Comparison of ENCODE assay signal across 9 cellular contexts in genomic region chr17:41863074-41863843, GRCh38. TPM values are rescaled to one million over a fixed set of nuclear protein-coding genes. Genes with fewer than 3 reads are reported as not detected.
DNase-seq lines count a peak whose midpoint lies in the region; ATAC-seq, FAIRE-seq and TF ChIP-seq lines count a peak whose summit lies in the region.
"Had no signal": no experiment of that assay in that cellular context is flagged by ENCODE, and none has a peak within 500 bp of the region (broad histone marks: within the 10 kb centered on the region; RNA-seq: fewer than 3 reads in every experiment).

No MANE protein-coding gene starts in this region.

- DNase-seq in AG10803 (ENCODE audit: low read depth) (no peak), LNCaP clone FGC (ENCODE audit: low read depth) (no peak), ascending aorta (ENCODE audit: low spot score in 2 of 2) (no peak), neural progenitor cell (ENCODE audit: low spot score) (peak; percentile 28), RCC 7860 (ENCODE audit: low spot score) (no peak), GM20000 (ENCODE audit: low spot score) (no peak), DMS153 treated with DMSO at 0.1 percent for 48 hours (lab: John Stamatoyannopoulos, UW; ENCODE audit: unreplicated experiment) (no peak)

- TF ChIP-seq CTCF in AG10803 (conservative IDR thresholded peaks at IDR 0.05; ENCODE audit: low read length) (no peak), LNCaP clone FGC (IDR thresholded peaks at IDR 0.05; ENCODE audit: control insufficient read depth, extremely low read depth, insufficient read depth) (no peak), ascending aorta (IDR thresholded peaks at IDR 0.05) (no peak), neural progenitor cell (IDR thresholded peaks at IDR 0.05) (no peak), GM20000 (IDR thresholded peaks at IDR 0.05; ENCODE audit: extremely low read depth, missing control alignments) (no peak)

- no peaks in the 10 kb centered on the region for H3K27me3 Mint-ChIP-seq in neural progenitor cell (ENCODE audit: insufficient read depth, low read depth)

- H3K27ac ChIP-seq in ascending aorta (no peak overlapping the region), neural progenitor cell (no peak overlapping the region)

- intact Hi-C loops in ascending aorta (cut with DNase I): no loop called here

- H3K9me3 Mint-ChIP-seq in neural progenitor cell: no peaks in the 10 kb centered on the region

- H3K36me3 Mint-ChIP-seq in neural progenitor cell: peaks cover 4% of the 10 kb centered on the region

- H2AFZ ChIP-seq in neural progenitor cell (replicated peaks): no peak overlapping the region

- no peak overlapping the region for H3K27ac Mint-ChIP-seq in neural progenitor cell

- peaks cover 22% of the 10 kb centered on the region for H3K4me1 Mint-ChIP-seq in neural progenitor cell

- H4K20me1 ChIP-seq in neural progenitor cell (ENCODE audit: low read depth): peaks cover 60% of the 10 kb centered on the region

- H3K4me3 Mint-ChIP-seq in neural progenitor cell: no peak overlapping the region

- H3K4me1 ChIP-seq in ascending aorta: peaks cover 3 to 14% of the 10 kb centered on the region in 2 donors
- H3K4me1 ChIP-seq in neural progenitor cell: peaks cover 34% of the 10 kb centered on the region

- no peak for ATAC-seq in HG03139 (IDR thresholded peaks at IDR 0.05; ENCODE audit: unreplicated experiment)

- no peaks in the 10 kb centered on the region for H3K27me3 ChIP-seq in ascending aorta
- H3K27me3 ChIP-seq in neural progenitor cell: no peaks in the 10 kb centered on the region

- peaks cover 7% of the 10 kb centered on the region in 2 donors for H3K36me3 ChIP-seq in ascending aorta
- H3K36me3 ChIP-seq in neural progenitor cell: no peaks in the 10 kb centered on the region

- H3K9ac ChIP-seq in neural progenitor cell: no peak overlapping the region

- peaks cover 68% of the 10 kb centered on the region for H3K79me2 ChIP-seq in neural progenitor cell (ENCODE audit: low read depth)

- H3K4me3 ChIP-seq in AG10803 (ENCODE audit: low read length) (peak overlapping the region; percentile 89), LNCaP clone FGC (ENCODE audit: low read depth, low read length) (peak overlapping the region; percentile 89; the same call in 1 of the 2 replicates), ascending aorta (peak overlapping the region; percentile 80 to 99), neural progenitor cell (peak overlapping the region; percentile 80)

- FAIRE-seq in RCC 7860 (lab: Jason Lieb, UNC): no peak

- H3K9me3 ChIP-seq in ascending aorta: no peaks in the 10 kb centered on the region
- H3K9me3 ChIP-seq in neural progenitor cell (ENCODE audit: low read depth): no peaks in the 10 kb centered on the region

- peaks cover 23% of the 10 kb centered on the region for H3F3A ChIP-seq in neural progenitor cell (ENCODE audit: low read depth)

- peak overlapping the region; percentile 94 for H3K4me2 ChIP-seq in neural progenitor cell

RNA-seq across cellular contexts. Expression of gene KLHL11, which starts 2.0 kb away (rescaled TPM):
- total RNA-seq in ascending aorta (8.9 TPM), neural progenitor cell (ENCODE audit: low replicate concordance) (28.5 and 33.3 TPM in 2 replicates)

RNA-seq across cellular contexts. Expression of gene KLHL10, which starts 25.6 kb away (rescaled TPM):
- total RNA-seq in ascending aorta (not detected), neural progenitor cell (ENCODE audit: low replicate concordance) (0.65 TPM in 1 of 2 replicates, not detected in the other)
- total RNA-seq: HT1080 had no signal

RNA-seq across cellular contexts. Expression of gene NT5C3B, which starts 27.2 kb away (rescaled TPM):
- total RNA-seq in ascending aorta (36.7 TPM), neural progenitor cell (ENCODE audit: low replicate concordance) (99.5 and 106 TPM in 2 replicates)

RNA-seq across cellular contexts. Expression of gene FKBP10, which starts 50.5 kb away (rescaled TPM):
- 388 TPM for total RNA-seq in ascending aorta
- total RNA-seq in neural progenitor cell (ENCODE audit: low replicate concordance): 108 and 231 TPM in 2 replicates

RNA-seq across cellular contexts. Expression of gene P3H4, which starts 51.5 kb away (rescaled TPM):
- total RNA-seq in ascending aorta (61.4 TPM), neural progenitor cell (ENCODE audit: low replicate concordance) (18.7 and 48.5 TPM in 2 replicates)
